18 cellular contexts compared by ENCODE assay signal in genomic region chr2:26607698-26608097, GRCh38. TPM values are rescaled to one million over a fixed set of nuclear protein-coding genes. Genes with fewer than 3 reads are reported as not detected.
DNase-seq lines count a peak whose midpoint lies in the region; ATAC-seq and TF ChIP-seq lines count a peak whose summit lies in the region.
"Had no signal": no experiment of that assay in that cellular context is flagged by ENCODE, and none has a peak within 500 bp of the region (broad histone marks: within the 10 kb centered on the region; RNA-seq: fewer than 3 reads in every experiment).

No MANE protein-coding gene starts in this region.

- H3K36me3 ChIP-seq in HCT116 (ENCODE audit: control insufficient read depth in 1 of 2, insufficient read depth in 2 of 2, low read length in 2 of 2), result no peaks in the 10 kb centered on the region
- H3K36me3 ChIP-seq in prostate gland, result no peaks in the 10 kb centered on the region
- H3K36me3 ChIP-seq in heart right ventricle, result no peaks in the 10 kb centered on the region
- H3K36me3 ChIP-seq: SJSA1 had no signal

- H3K27ac Mint-ChIP-seq in endothelial cell (ENCODE audit: unreplicated experiment), result no peak overlapping the region
- H3K27ac Mint-ChIP-seq in glutamatergic neuron (ENCODE audit: unreplicated experiment), result no peak overlapping the region
- H3K27ac Mint-ChIP-seq: CD8-positive, alpha-beta T cell had no signal

- H3K36me3 Mint-ChIP-seq in endothelial cell (ENCODE audit: low read depth, unreplicated experiment), result no peaks in the 10 kb centered on the region
- no peaks in the 10 kb centered on the region for H3K36me3 Mint-ChIP-seq in glutamatergic neuron (ENCODE audit: unreplicated experiment)
- H3K36me3 Mint-ChIP-seq: CD8-positive, alpha-beta T cell had no signal

- POLR2A ChIA-PET in HCT116 (lab: Charles Lee), result interaction anchor here (1.3 kb wide), 1 partner anchor 11 kb away, joined by 4 read pairs; no protein-coding TSS in a partner anchor

- H4K20me1 ChIP-seq in HCT116 (ENCODE audit: insufficient read depth), result no peaks in the 10 kb centered on the region

- no peak overlapping the region for H2AFZ ChIP-seq in HCT116 (ENCODE audit: low read depth, low read length, poor library complexity, severe bottlenecking)

- H3K27me3 Mint-ChIP-seq in endothelial cell (ENCODE audit: unreplicated experiment), result peaks cover 2% of the 10 kb centered on the region
- no peaks in the 10 kb centered on the region for H3K27me3 Mint-ChIP-seq in glutamatergic neuron (ENCODE audit: unreplicated experiment)

- no peak for TF ChIP-seq RAD21 in HCT116 (IDR thresholded peaks at IDR 0.05; ENCODE audit: low read depth)

- H3K4me1 Mint-ChIP-seq in endothelial cell (ENCODE audit: unreplicated experiment), result peaks cover 7% of the 10 kb centered on the region
- peaks cover 62% of the 10 kb centered on the region for H3K4me1 Mint-ChIP-seq in glutamatergic neuron (ENCODE audit: low read depth, unreplicated experiment)

- TF ChIP-seq CTCF in C4-2B (conservative IDR thresholded peaks at IDR 0.05) (no peak), HCT116 (IDR thresholded peaks at IDR 0.05 in 2 of 3, conservative IDR thresholded peaks at IDR 0.05 in 1 of 3; ENCODE audit: borderline replicate concordance in 1 of 3, insufficient read depth in 1 of 3, low read depth in 2 of 3, low read length in 2 of 3) (no peak), endothelial cell (IDR thresholded peaks at IDR 0.05; ENCODE audit: unreplicated experiment) (no peak), prostate gland (IDR thresholded peaks at IDR 0.05) (no peak), heart right ventricle (IDR thresholded peaks at IDR 0.05) (no peak), glutamatergic neuron (IDR thresholded peaks at IDR 0.05; ENCODE audit: partially characterized antibody, unreplicated experiment) (no peak)

- H3K4me2 ChIP-seq in HCT116 (ENCODE audit: low read length), result peak overlapping the region; percentile 57; the same call in 1 of the 2 replicates

- peaks cover 14 to 26% of the 10 kb centered on the region in 2 experiments; a peak in 3 of 4 replicates for H3K4me1 ChIP-seq in HCT116 (ENCODE audit: control insufficient read depth in 1 of 2, insufficient read depth in 2 of 2, low read length in 2 of 2)
- no peaks in the 10 kb centered on the region for H3K4me1 ChIP-seq in prostate gland (replicated peaks)
- H3K4me1 ChIP-seq in heart right ventricle, result peaks cover 0 to 8% (median 2%) of the 10 kb centered on the region in 9 donors
- H3K4me1 ChIP-seq: SJSA1 had no signal

- peak overlapping the region; percentile 31; the same call in 1 of the 2 replicates for H3K27ac ChIP-seq in C4-2B
- H3K27ac ChIP-seq in HCT116 (ENCODE audit: low read depth, low read length), result no peak overlapping the region
- H3K27ac ChIP-seq in prostate gland, result peak overlapping the region; percentile 68 to 87
- H3K27ac ChIP-seq in heart right ventricle, result no peak overlapping the region
- H3K27ac ChIP-seq: SJSA1 had no signal

- CTCF ChIA-PET in HCT116 (lab: Charles Lee), result interaction anchor here (3.1 to 5.6 kb wide), 2 partner anchors 8 to 137 kb away, joined by 11 to 88 read pairs; no protein-coding TSS in a partner anchor

- H3K9me3 ChIP-seq in HCT116 (ENCODE audit: control insufficient read depth in 1 of 2, insufficient read depth in 1 of 2, low read depth in 1 of 2, low read length in 2 of 2), result no peaks in the 10 kb centered on the region
- no peaks in the 10 kb centered on the region for H3K9me3 ChIP-seq in prostate gland
- H3K9me3 ChIP-seq in heart right ventricle, result no peaks in the 10 kb centered on the region
- H3K9me3 ChIP-seq: SJSA1 had no signal

- ATAC-seq in HCT116 (no peak), heart right ventricle (no peak)
- ATAC-seq: CD8-positive, alpha-beta T cell had no signal

- no peaks in the 10 kb centered on the region for H3K27me3 ChIP-seq in HCT116 (ENCODE audit: insufficient read depth, low read length)
- no peaks in the 10 kb centered on the region for H3K27me3 ChIP-seq in prostate gland (replicated peaks; ENCODE audit: insufficient read depth)
- H3K27me3 ChIP-seq in heart right ventricle, result peaks cover 0 to 43% (median 21%) of the 10 kb centered on the region in 7 donors

- no peak overlapping the region for H3K4me3 Mint-ChIP-seq in endothelial cell (ENCODE audit: unreplicated experiment)
- no peak overlapping the region for H3K4me3 Mint-ChIP-seq in glutamatergic neuron (ENCODE audit: unreplicated experiment)
- H3K4me3 Mint-ChIP-seq: CD8-positive, alpha-beta T cell had no signal

- no peak overlapping the region for H3K9ac ChIP-seq in HCT116 (ENCODE audit: low read length)

- WGBS in prostate gland, result 82% methylated on average over 8 of the region's 8 CpGs
- 79 to 80% methylated on average over 8 of the region's 8 CpGs for WGBS in heart right ventricle, 2 donors

- no peaks in the 10 kb centered on the region for H3K79me2 ChIP-seq in HCT116 (ENCODE audit: insufficient read depth, low read length)

- BruUV-seq in HCT116 (replicated peaks; lab: Mats Ljungman, UMichigan), result no TSS peak

- H3K9me2 ChIP-seq in HCT116 (ENCODE audit: insufficient read depth), result no peaks in the 10 kb centered on the region

- intact Hi-C loops in HCT116 (cut with micrococcal nuclease) (loop anchor here (5.0 kb wide), 2 partner anchors 235 to 335 kb away; no protein-coding TSS in a partner anchor), prostate gland (cut with DNase I) (no loop called here), heart right ventricle (cut with DNase I) (no loop called here)

- H3K4me3 ChIP-seq in HCT116 (replicated peaks in 1 of 2; ENCODE audit: low read depth in 1 of 2, low read length in 2 of 2), result no peak overlapping the region
- no peak overlapping the region for H3K4me3 ChIP-seq in prostate gland
- no peak overlapping the region for H3K4me3 ChIP-seq in heart right ventricle
- H3K4me3 ChIP-seq: SJSA1 had no signal

- H3K9me3 Mint-ChIP-seq in endothelial cell (ENCODE audit: unreplicated experiment) (no peaks in the 10 kb centered on the region), glutamatergic neuron (ENCODE audit: unreplicated experiment) (peaks cover 4% of the 10 kb centered on the region)
- H3K9me3 Mint-ChIP-seq: CD8-positive, alpha-beta T cell had no signal

- DNase-seq in HCT116 (ENCODE audit: low read depth, low spot score) (no peak), endothelial cell (ENCODE audit: low spot score) (peak; percentile 1), prostate gland (ENCODE audit: low spot score) (no peak), NCI-H2081 treated with DMSO at 0.1 percent for 48 hours (lab: John Stamatoyannopoulos, UW) (no peak), heart right ventricle (no peak), glutamatergic neuron (no peak)
- DNase-seq: CD8-positive, alpha-beta T cell; DMS79; HCEC 1CT; MV-4-11; NCI-H1417; NCI-H1930; NCI-H2171; NCI-H748 treated with DMSO at 0.1 percent for 48 hours; OCI-M1 had no signal

- TF ChIP-seq POLR2A in HCT116 (IDR thresholded peaks at IDR 0.05; ENCODE audit: borderline replicate concordance, extremely low read depth, insufficient read depth, insufficient read length) (no peak), prostate gland (IDR thresholded peaks at IDR 0.05) (no peak)

- RAD21 ChIA-PET in HCT116 (lab: Charles Lee; ENCODE audit: low non-redundant PET in 1 of 2, low total read pairs in 2 of 2, uncharacterized antibody in 2 of 2, unreplicated experiment in 2 of 2), result interaction anchor here in 1 of 2 experiments (2.1 kb wide), 1 partner anchor 138 kb away, joined by 6 read pairs; no protein-coding TSS in a partner anchor

TF ChIP-seq in HCT116, 20 proteins besides CTCF, POLR2A, EP300 and RAD21 (continues in another document):
- TF ChIP-seq JUND (IDR thresholded peaks at IDR 0.05) (no peak), EZH2phosphoT487 (IDR thresholded peaks at IDR 0.05; ENCODE audit: borderline replicate concordance) (no peak), YY1 (IDR thresholded peaks at IDR 0.05; ENCODE audit: extremely low read depth, insufficient replicate concordance, low read depth, low read length) (no peak), SP1 (IDR thresholded peaks at IDR 0.05; ENCODE audit: low read depth) (no peak), MAX (IDR thresholded peaks at IDR 0.05) (no peak), SRF (IDR thresholded peaks at IDR 0.05; ENCODE audit: low read depth) (no peak)
- TF ChIP-seq, protein P1, sequence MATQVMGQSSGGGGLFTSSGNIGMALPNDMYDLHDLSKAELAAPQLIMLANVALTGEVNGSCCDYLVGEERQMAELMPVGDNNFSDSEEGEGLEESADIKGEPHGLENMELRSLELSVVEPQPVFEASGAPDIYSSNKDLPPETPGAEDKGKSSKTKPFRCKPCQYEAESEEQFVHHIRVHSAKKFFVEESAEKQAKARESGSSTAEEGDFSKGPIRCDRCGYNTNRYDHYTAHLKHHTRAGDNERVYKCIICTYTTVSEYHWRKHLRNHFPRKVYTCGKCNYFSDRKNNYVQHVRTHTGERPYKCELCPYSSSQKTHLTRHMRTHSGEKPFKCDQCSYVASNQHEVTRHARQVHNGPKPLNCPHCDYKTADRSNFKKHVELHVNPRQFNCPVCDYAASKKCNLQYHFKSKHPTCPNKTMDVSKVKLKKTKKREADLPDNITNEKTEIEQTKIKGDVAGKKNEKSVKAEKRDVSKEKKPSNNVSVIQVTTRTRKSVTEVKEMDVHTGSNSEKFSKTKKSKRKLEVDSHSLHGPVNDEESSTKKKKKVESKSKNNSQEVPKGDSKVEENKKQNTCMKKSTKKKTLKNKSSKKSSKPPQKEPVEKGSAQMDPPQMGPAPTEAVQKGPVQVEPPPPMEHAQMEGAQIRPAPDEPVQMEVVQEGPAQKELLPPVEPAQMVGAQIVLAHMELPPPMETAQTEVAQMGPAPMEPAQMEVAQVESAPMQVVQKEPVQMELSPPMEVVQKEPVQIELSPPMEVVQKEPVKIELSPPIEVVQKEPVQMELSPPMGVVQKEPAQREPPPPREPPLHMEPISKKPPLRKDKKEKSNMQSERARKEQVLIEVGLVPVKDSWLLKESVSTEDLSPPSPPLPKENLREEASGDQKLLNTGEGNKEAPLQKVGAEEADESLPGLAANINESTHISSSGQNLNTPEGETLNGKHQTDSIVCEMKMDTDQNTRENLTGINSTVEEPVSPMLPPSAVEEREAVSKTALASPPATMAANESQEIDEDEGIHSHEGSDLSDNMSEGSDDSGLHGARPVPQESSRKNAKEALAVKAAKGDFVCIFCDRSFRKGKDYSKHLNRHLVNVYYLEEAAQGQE (IDR thresholded peaks at IDR 0.05; ENCODE audit: low read depth), result no peak
- TF ChIP-seq, protein P2, sequence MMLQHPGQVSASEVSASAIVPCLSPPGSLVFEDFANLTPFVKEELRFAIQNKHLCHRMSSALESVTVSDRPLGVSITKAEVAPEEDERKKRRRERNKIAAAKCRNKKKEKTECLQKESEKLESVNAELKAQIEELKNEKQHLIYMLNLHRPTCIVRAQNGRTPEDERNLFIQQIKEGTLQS (IDR thresholded peaks at IDR 0.05), result no peak

RNA-seq across cellular contexts. Expression of gene CIB4, which starts 33.5 kb away (rescaled TPM):
- not detected for total RNA-seq in HCT116 (2021; ENCODE audit: unreplicated experiment)
- 0.36 TPM in 1 of 2 replicates, not detected in the other for polyA plus RNA-seq in HCT116 (2012)
- total RNA-seq in endothelial cell (ENCODE audit: unreplicated experiment), result not detected
- under 1 TPM in 1 of 2 donors, not detected in 1; 0.46 TPM for total RNA-seq in prostate gland
- not detected for total RNA-seq in heart right ventricle
- polyA plus RNA-seq in heart right ventricle, result not detected
- not detected for total RNA-seq in glutamatergic neuron (ENCODE audit: unreplicated experiment)
- total RNA-seq: CD8-positive, alpha-beta T cell; NCI-H460; SJSA1 had no signal

Comparison
In these comparisons a context has a peak if more than half of its experiments do, and no peak if none do; other contexts are left out.
1. H3K27ac ChIP-seq: peak in C4-2B (single experiment) and prostate gland (2 of 2); none in HCT116 (single experiment) and heart right ventricle (0 of 10).